ENCODE assay signal across 20 cellular contexts in genomic region chr3:6601374-6601773, GRCh38.
DNase-seq lines count a peak whose midpoint lies in the region; ATAC-seq, FAIRE-seq and TF ChIP-seq lines count a peak whose summit lies in the region.
"Had no signal": no experiment of that assay in that cellular context is flagged by ENCODE, and none has a peak within 500 bp of the region (broad histone marks: within the 10 kb centered on the region; RNA-seq: fewer than 3 reads in every experiment).

No MANE protein-coding gene starts in this region.

- no peak overlapping the region for H2BK12ac ChIP-seq in H9 (ENCODE audit: insufficient read length, low read depth, low read length)

- no peak overlapping the region for H2AK5ac ChIP-seq in H9 (ENCODE audit: insufficient read length, low read length)

- no peaks in the 10 kb centered on the region; the same call in 1 of the 2 replicates for H3K4me1 ChIP-seq in H9 (ENCODE audit: insufficient read depth, low read length)
- H3K4me1 ChIP-seq: Caco-2 had no signal

- no peaks in the 10 kb centered on the region for H3K79me1 ChIP-seq in H9 (ENCODE audit: insufficient read depth, low read depth, low read length, poor library complexity, severe bottlenecking)

- DNase-seq in GM12865 (ENCODE audit: low read depth), result peak; percentile 54
- peak; percentile 6 for DNase-seq in NCI-H774 (lab: John Stamatoyannopoulos, UW)
- no peak for DNase-seq in H9
- no peak for DNase-seq in frontal cortex (ENCODE audit: low spot score in 2 of 2)
- DNase-seq in left cardiac atrium, result no peak
- DNase-seq: ACHN, Caco-2, DMS79 treated with DMSO at 0.1 percent for 48 hours, HCEC 1CT, Karpas-422, MM.1S, NCI-H1105, NCI-H187, NCI-H2171, NCI-H446, OCI-M1, SJCRH30 had no signal

- no peaks in the 10 kb centered on the region for H3K79me2 ChIP-seq in H9 (ENCODE audit: insufficient read depth, low read length)

- H3K27me3 Mint-ChIP-seq in H9 (ENCODE audit: low read depth), result no peaks in the 10 kb centered on the region

- no peaks in the 10 kb centered on the region; a peak in 1 of 5 replicates for H3K9me3 Mint-ChIP-seq in H9

- H3T11ph ChIP-seq in H9 (ENCODE audit: low read length), result no peak overlapping the region

- no peaks in the 10 kb centered on the region; a peak in 1 of 7 replicates for H3K36me3 Mint-ChIP-seq in H9 (ENCODE audit: insufficient read depth in 1 of 3, low read depth in 3 of 3)

- H3K27ac ChIP-seq in H9 (ENCODE audit: insufficient read length, low read depth, low read length), result no peak overlapping the region
- H3K27ac ChIP-seq: SJCRH30 had no signal

- WGBS in H9 (ENCODE audit: extremely low coverage, insufficient read length, low lambda C conversion rate), result no CpG with 5 or more reads among the region's 4 CpGs

- H2BK20ac ChIP-seq in H9 (ENCODE audit: low read depth, low read length, poor library complexity, severe bottlenecking), result no peak overlapping the region

- TF ChIP-seq CTCF in GM12865 (IDR thresholded peaks at IDR 0.05; ENCODE audit: insufficient read depth, low read depth, low read length, missing control alignments) (no peak), H9 (conservative IDR thresholded peaks at IDR 0.05) (no peak)

- no peaks in the 10 kb centered on the region for H3K9me3 ChIP-seq in H9 (ENCODE audit: control insufficient read depth, low read depth, low read length)
- H3K9me3 ChIP-seq: Caco-2, SJCRH30 had no signal

- no peaks in the 10 kb centered on the region for H4K20me1 ChIP-seq in H9 (ENCODE audit: control insufficient read depth, insufficient read depth, insufficient read length)

- H3K18ac ChIP-seq in H9 (ENCODE audit: insufficient read length, low read depth, low read length), result no peak overlapping the region

- H3K27me3 ChIP-seq in H9 (ENCODE audit: insufficient read depth, low read length), result no peaks in the 10 kb centered on the region
- H3K27me3 ChIP-seq: SJCRH30 had no signal

- H4K8ac ChIP-seq in H9 (replicated peaks; ENCODE audit: insufficient read length, low read depth, low read length), result no peak overlapping the region

- H2BK120ac ChIP-seq in H9 (ENCODE audit: low read depth, low read length, poor library complexity, severe bottlenecking), result no peak overlapping the region

- H4K5ac ChIP-seq in H9 (ENCODE audit: insufficient read length, low read depth, low read length), result no peak overlapping the region

- H3K14ac ChIP-seq in H9 (ENCODE audit: insufficient read depth, low read length), result no peak overlapping the region

- H3K23me2 ChIP-seq in H9 (ENCODE audit: insufficient read length, low read depth, low read length, poor library complexity, severe bottlenecking), result no peaks in the 10 kb centered on the region

- H4K91ac ChIP-seq in H9 (ENCODE audit: insufficient read length, low read depth, low read length), result no peak overlapping the region

- H3K27ac Mint-ChIP-seq in H9, result no peak overlapping the region

- H2BK15ac ChIP-seq in H9 (ENCODE audit: low read depth, low read length), result no peak overlapping the region

- H3K4me3 Mint-ChIP-seq in H9, result no peak overlapping the region

- H3K4me3 ChIP-seq in GM12865 (ENCODE audit: low read depth, low read length), result no peak overlapping the region
- H3K4me3 ChIP-seq: SJCRH30 had no signal

- no peak overlapping the region for H2AFZ ChIP-seq in H9 (ENCODE audit: low read length)

- no peak overlapping the region for H2BK5ac ChIP-seq in H9 (ENCODE audit: insufficient read length, low read length)

- H3K4me1 Mint-ChIP-seq in H9, result peaks cover 21 to 22% of the 10 kb centered on the region in 2 experiments

- no peak overlapping the region for H3K4ac ChIP-seq in H9 (ENCODE audit: low read depth, low read length)

- H3K23ac ChIP-seq in H9 (ENCODE audit: insufficient read length, low read depth, low read length), result no peak overlapping the region

- ATAC-seq in GM18868 (IDR thresholded peaks at IDR 0.05; ENCODE audit: unreplicated experiment), result peak; percentile 64
- ATAC-seq in HG03342 (IDR thresholded peaks at IDR 0.05; ENCODE audit: unreplicated experiment), result peak; percentile 46
- no peak for ATAC-seq in left cardiac atrium

- no peak overlapping the region for H3K56ac ChIP-seq in H9 (ENCODE audit: insufficient read length, low read depth, low read length)

- FAIRE-seq in frontal cortex (lab: Jason Lieb, UNC), result no peak
- FAIRE-seq: TTC549 had no signal

- intact Hi-C loops in left cardiac atrium (cut with DNase I), result no loop called here

- no peak overlapping the region for H3K9ac ChIP-seq in H9 (ENCODE audit: extremely low read depth, insufficient read length, low read length)

- no peak overlapping the region for H3K4me2 ChIP-seq in H9 (ENCODE audit: insufficient read depth, insufficient read length, low read length)

Comparison
In these comparisons a context has a peak if more than half of its experiments do, and no peak if none do; other contexts are left out.
1. DNase-seq: peak in GM12865 (single experiment) and NCI-H774 (single experiment); none in H9 (single experiment), frontal cortex (0 of 2) and left cardiac atrium (single experiment).
2. ATAC-seq: peak in GM18868 (single experiment) and HG03342 (single experiment); none in left cardiac atrium (0 of 2).